In the genomic region with DNA sequence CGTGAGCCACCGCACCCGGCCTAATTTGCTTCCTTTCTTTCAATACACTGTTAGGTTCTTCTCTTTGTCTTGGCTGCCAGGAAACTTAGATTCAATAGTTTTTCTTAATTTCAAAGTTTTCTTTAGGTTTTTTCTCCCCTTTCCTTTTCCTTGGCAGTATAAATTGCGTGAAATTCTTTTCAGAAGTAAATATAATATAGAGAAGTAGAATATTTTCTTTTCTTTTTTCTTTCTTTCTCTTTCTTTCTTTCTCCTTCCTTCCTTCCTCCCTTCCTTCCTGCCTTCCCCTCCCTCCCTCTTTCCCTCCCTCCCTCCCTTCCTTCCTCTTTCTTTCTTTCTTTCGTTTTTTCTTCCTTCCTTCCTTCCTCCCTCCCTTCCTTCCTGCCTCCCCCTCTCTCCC, we compare ENCODE assay signal across 1 cellular context.
TF ChIP-seq lines count a peak whose summit lies in the region.

No MANE protein-coding gene starts in this region.

TF ChIP-seq in H1, 55 proteins besides CTCF, POLR2A, EP300 and RAD21:
- TF ChIP-seq SIX5 (IDR thresholded peaks at IDR 0.05; ENCODE audit: low read depth, low read length) (no peak), RFX5 (IDR thresholded peaks at IDR 0.05; ENCODE audit: borderline replicate concordance, low read depth, low read length) (no peak), NANOG (IDR thresholded peaks at IDR 0.05; ENCODE audit: insufficient read depth, low read depth, low read length, poor library complexity, severe bottlenecking) (no peak), CHD1 (IDR thresholded peaks at IDR 0.05; ENCODE audit: low read depth, low read length) (no peak), GABPA (IDR thresholded peaks at IDR 0.05; ENCODE audit: borderline replicate concordance, insufficient read depth, low read length) (no peak), BCL11A (IDR thresholded peaks at IDR 0.05; ENCODE audit: low read depth in 2 of 2, low read length in 2 of 2) (no peak), SP1 (IDR thresholded peaks at IDR 0.05; ENCODE audit: low read depth, low read length) (no peak), SUZ12 (IDR thresholded peaks at IDR 0.05; ENCODE audit: low read length) (no peak), PHF8 (conservative IDR thresholded peaks at IDR 0.05; ENCODE audit: low read depth, low read length) (no peak), BACH1 (IDR thresholded peaks at IDR 0.05; ENCODE audit: low read length) (no peak)
- TF ChIP-seq, protein P1, sequence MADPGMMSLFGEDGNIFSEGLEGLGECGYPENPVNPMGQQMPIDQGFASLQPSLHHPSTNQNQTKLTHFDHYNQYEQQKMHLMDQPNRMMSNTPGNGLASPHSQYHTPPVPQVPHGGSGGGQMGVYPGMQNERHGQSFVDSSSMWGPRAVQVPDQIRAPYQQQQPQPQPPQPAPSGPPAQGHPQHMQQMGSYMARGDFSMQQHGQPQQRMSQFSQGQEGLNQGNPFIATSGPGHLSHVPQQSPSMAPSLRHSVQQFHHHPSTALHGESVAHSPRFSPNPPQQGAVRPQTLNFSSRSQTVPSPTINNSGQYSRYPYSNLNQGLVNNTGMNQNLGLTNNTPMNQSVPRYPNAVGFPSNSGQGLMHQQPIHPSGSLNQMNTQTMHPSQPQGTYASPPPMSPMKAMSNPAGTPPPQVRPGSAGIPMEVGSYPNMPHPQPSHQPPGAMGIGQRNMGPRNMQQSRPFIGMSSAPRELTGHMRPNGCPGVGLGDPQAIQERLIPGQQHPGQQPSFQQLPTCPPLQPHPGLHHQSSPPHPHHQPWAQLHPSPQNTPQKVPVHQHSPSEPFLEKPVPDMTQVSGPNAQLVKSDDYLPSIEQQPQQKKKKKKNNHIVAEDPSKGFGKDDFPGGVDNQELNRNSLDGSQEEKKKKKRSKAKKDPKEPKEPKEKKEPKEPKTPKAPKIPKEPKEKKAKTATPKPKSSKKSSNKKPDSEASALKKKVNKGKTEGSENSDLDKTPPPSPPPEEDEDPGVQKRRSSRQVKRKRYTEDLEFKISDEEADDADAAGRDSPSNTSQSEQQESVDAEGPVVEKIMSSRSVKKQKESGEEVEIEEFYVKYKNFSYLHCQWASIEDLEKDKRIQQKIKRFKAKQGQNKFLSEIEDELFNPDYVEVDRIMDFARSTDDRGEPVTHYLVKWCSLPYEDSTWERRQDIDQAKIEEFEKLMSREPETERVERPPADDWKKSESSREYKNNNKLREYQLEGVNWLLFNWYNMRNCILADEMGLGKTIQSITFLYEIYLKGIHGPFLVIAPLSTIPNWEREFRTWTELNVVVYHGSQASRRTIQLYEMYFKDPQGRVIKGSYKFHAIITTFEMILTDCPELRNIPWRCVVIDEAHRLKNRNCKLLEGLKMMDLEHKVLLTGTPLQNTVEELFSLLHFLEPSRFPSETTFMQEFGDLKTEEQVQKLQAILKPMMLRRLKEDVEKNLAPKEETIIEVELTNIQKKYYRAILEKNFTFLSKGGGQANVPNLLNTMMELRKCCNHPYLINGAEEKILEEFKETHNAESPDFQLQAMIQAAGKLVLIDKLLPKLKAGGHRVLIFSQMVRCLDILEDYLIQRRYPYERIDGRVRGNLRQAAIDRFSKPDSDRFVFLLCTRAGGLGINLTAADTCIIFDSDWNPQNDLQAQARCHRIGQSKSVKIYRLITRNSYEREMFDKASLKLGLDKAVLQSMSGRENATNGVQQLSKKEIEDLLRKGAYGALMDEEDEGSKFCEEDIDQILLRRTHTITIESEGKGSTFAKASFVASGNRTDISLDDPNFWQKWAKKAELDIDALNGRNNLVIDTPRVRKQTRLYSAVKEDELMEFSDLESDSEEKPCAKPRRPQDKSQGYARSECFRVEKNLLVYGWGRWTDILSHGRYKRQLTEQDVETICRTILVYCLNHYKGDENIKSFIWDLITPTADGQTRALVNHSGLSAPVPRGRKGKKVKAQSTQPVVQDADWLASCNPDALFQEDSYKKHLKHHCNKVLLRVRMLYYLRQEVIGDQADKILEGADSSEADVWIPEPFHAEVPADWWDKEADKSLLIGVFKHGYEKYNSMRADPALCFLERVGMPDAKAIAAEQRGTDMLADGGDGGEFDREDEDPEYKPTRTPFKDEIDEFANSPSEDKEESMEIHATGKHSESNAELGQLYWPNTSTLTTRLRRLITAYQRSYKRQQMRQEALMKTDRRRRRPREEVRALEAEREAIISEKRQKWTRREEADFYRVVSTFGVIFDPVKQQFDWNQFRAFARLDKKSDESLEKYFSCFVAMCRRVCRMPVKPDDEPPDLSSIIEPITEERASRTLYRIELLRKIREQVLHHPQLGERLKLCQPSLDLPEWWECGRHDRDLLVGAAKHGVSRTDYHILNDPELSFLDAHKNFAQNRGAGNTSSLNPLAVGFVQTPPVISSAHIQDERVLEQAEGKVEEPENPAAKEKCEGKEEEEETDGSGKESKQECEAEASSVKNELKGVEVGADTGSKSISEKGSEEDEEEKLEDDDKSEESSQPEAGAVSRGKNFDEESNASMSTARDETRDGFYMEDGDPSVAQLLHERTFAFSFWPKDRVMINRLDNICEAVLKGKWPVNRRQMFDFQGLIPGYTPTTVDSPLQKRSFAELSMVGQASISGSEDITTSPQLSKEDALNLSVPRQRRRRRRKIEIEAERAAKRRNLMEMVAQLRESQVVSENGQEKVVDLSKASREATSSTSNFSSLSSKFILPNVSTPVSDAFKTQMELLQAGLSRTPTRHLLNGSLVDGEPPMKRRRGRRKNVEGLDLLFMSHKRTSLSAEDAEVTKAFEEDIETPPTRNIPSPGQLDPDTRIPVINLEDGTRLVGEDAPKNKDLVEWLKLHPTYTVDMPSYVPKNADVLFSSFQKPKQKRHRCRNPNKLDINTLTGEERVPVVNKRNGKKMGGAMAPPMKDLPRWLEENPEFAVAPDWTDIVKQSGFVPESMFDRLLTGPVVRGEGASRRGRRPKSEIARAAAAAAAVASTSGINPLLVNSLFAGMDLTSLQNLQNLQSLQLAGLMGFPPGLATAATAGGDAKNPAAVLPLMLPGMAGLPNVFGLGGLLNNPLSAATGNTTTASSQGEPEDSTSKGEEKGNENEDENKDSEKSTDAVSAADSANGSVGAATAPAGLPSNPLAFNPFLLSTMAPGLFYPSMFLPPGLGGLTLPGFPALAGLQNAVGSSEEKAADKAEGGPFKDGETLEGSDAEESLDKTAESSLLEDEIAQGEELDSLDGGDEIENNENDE (IDR thresholded peaks at IDR 0.05; ENCODE audit: insufficient replicate concordance, low read length) = no peak
- TF ChIP-seq, protein P2, sequence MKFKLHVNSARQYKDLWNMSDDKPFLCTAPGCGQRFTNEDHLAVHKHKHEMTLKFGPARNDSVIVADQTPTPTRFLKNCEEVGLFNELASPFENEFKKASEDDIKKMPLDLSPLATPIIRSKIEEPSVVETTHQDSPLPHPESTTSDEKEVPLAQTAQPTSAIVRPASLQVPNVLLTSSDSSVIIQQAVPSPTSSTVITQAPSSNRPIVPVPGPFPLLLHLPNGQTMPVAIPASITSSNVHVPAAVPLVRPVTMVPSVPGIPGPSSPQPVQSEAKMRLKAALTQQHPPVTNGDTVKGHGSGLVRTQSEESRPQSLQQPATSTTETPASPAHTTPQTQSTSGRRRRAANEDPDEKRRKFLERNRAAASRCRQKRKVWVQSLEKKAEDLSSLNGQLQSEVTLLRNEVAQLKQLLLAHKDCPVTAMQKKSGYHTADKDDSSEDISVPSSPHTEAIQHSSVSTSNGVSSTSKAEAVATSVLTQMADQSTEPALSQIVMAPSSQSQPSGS (IDR thresholded peaks at IDR 0.05; ENCODE audit: low read length) = no peak
